ENCODE assay signal across 10 cellular contexts in genomic region chr19:2080336-2080988, GRCh38. TPM values are rescaled to one million over a fixed set of nuclear protein-coding genes. Genes with fewer than 3 reads are reported as not detected.
DNase-seq lines count a peak whose midpoint lies in the region; ATAC-seq and TF ChIP-seq lines count a peak whose summit lies in the region.
"Had no signal": no experiment of that assay in that cellular context is flagged by ENCODE, and none has a peak within 500 bp of the region (broad histone marks: within the 10 kb centered on the region; RNA-seq: fewer than 3 reads in every experiment).

No MANE protein-coding gene starts in this region.

- H3K36me3 ChIP-seq in CD4-positive, alpha-beta memory T cell (ENCODE audit: insufficient read depth, low read length): peaks cover 40% of the 10 kb centered on the region
- peaks cover 0 to 56% of the 10 kb centered on the region in 2 experiments; a peak in 2 of 3 replicates for H3K36me3 ChIP-seq in HEK293 (ENCODE audit: control insufficient read depth in 2 of 2, insufficient read depth in 1 of 2, low read length in 2 of 2)
- H3K36me3 ChIP-seq: MG63 had no signal

- peak overlapping the region; percentile 97 to 100 (median 99) for H3K27ac Mint-ChIP-seq in CD4-positive, alpha-beta memory T cell
- H3K27ac Mint-ChIP-seq in activated naive CD8-positive, alpha-beta T cell treated with anti-CD3 and anti-CD28 coated beads, Interleukin-2, amount 50 U/mL, for 24 hours: peak overlapping the region; percentile 95
- peak overlapping the region; percentile 94 to 100 (median 99) for H3K27ac Mint-ChIP-seq in naive thymus-derived CD8-positive, alpha-beta T cell

- H3K4me1 Mint-ChIP-seq in CD4-positive, alpha-beta memory T cell: peaks cover 18 to 60% (median 42%) of the 10 kb centered on the region in 4 donors
- H3K4me1 Mint-ChIP-seq in activated naive CD8-positive, alpha-beta T cell treated with anti-CD3 and anti-CD28 coated beads, Interleukin-2, amount 50 U/mL, for 24 hours: peaks cover 40% of the 10 kb centered on the region
- H3K4me1 Mint-ChIP-seq in naive thymus-derived CD8-positive, alpha-beta T cell: peaks cover 24 to 62% (median 55%) of the 10 kb centered on the region in 4 donors

- no peak for DNase-seq in CD4-positive, alpha-beta memory T cell
- no peak for DNase-seq in activated naive CD8-positive, alpha-beta T cell treated with anti-CD3 and anti-CD28 coated beads, Interleukin-2, amount 50 U/mL, for 24 hours
- peak in 1 of 10 donors; percentile 63 for DNase-seq in naive thymus-derived CD8-positive, alpha-beta T cell
- DNase-seq in cerebellar nuclear complex (lab: John Stamatoyannopoulos, UW) (no peak), NCI-H2171 (lab: John Stamatoyannopoulos, UW) (no peak), G401 (ENCODE audit: low spot score) (no peak)
- DNase-seq: MG63 had no signal

- peak overlapping the region; percentile 72 to 100 (median 90) for H3K4me3 Mint-ChIP-seq in CD4-positive, alpha-beta memory T cell
- peak overlapping the region; percentile 85 for H3K4me3 Mint-ChIP-seq in activated naive CD8-positive, alpha-beta T cell treated with anti-CD3 and anti-CD28 coated beads, Interleukin-2, amount 50 U/mL, for 24 hours
- peak overlapping the region; percentile 75 to 100 (median 98) for H3K4me3 Mint-ChIP-seq in naive thymus-derived CD8-positive, alpha-beta T cell

- peak overlapping the region; percentile 93 for H3K27ac ChIP-seq in CD4-positive, alpha-beta memory T cell (ENCODE audit: low read depth, low read length)
- H3K27ac ChIP-seq in HEK293 (ENCODE audit: extremely low read depth, low read depth, low read length): no peak overlapping the region
- H3K27ac ChIP-seq: suprapubic skin had no signal

- no peaks in the 10 kb centered on the region for H3K9me3 ChIP-seq in CD4-positive, alpha-beta memory T cell (ENCODE audit: control insufficient read depth in 1 of 2, low read length in 2 of 2)
- no peaks in the 10 kb centered on the region for H3K9me3 ChIP-seq in HEK293 (ENCODE audit: control insufficient read depth, insufficient read depth, low read depth, low read length)
- H3K9me3 ChIP-seq: MG63, suprapubic skin had no signal

- H3K36me3 Mint-ChIP-seq in CD4-positive, alpha-beta memory T cell: peaks cover 26 to 78% of the 10 kb centered on the region in 2 donors
- H3K36me3 Mint-ChIP-seq in activated naive CD8-positive, alpha-beta T cell treated with anti-CD3 and anti-CD28 coated beads, Interleukin-2, amount 50 U/mL, for 24 hours (ENCODE audit: low read depth): peaks cover 72% of the 10 kb centered on the region
- peaks cover 5 to 66% (median 11%) of the 10 kb centered on the region in 3 donors for H3K36me3 Mint-ChIP-seq in naive thymus-derived CD8-positive, alpha-beta T cell

- peaks cover 46% of the 10 kb centered on the region for H3K4me1 ChIP-seq in CD4-positive, alpha-beta memory T cell (ENCODE audit: insufficient read depth, low read length)
- no peaks in the 10 kb centered on the region for H3K4me1 ChIP-seq in HEK293 (ENCODE audit: control insufficient read depth, insufficient read depth, low read length)

- in situ Hi-C loops in G401 (cut with HindIII; ENCODE audit: low sequenced_read_pairs): no loop called here

- TF ChIP-seq CTCF in HEK293 (tag by site-specific recombination; IDR thresholded peaks at IDR 0.05): no peak

- ATAC-seq in activated naive CD8-positive, alpha-beta T cell treated with anti-CD3 and anti-CD28 coated beads, Interleukin-2, amount 50 U/mL, for 24 hours: no peak
- no peak for ATAC-seq in naive thymus-derived CD8-positive, alpha-beta T cell
- no peak for ATAC-seq in GM19035 (IDR thresholded peaks at IDR 0.05; ENCODE audit: unreplicated experiment)

- H3K9me3 Mint-ChIP-seq in CD4-positive, alpha-beta memory T cell: peaks cover 0 to 4% (median 0%) of the 10 kb centered on the region in 8 donors
- H3K9me3 Mint-ChIP-seq in activated naive CD8-positive, alpha-beta T cell treated with anti-CD3 and anti-CD28 coated beads, Interleukin-2, amount 50 U/mL, for 24 hours: no peaks in the 10 kb centered on the region
- peaks cover 0 to 4% (median 0%) of the 10 kb centered on the region in 9 donors for H3K9me3 Mint-ChIP-seq in naive thymus-derived CD8-positive, alpha-beta T cell

- H3K27me3 Mint-ChIP-seq in CD4-positive, alpha-beta memory T cell: peaks cover 0 to 2% of the 10 kb centered on the region in 2 donors
- H3K27me3 Mint-ChIP-seq in activated naive CD8-positive, alpha-beta T cell treated with anti-CD3 and anti-CD28 coated beads, Interleukin-2, amount 50 U/mL, for 24 hours: peaks cover 2% of the 10 kb centered on the region
- peaks cover 0 to 2% (median 0%) of the 10 kb centered on the region in 5 donors for H3K27me3 Mint-ChIP-seq in naive thymus-derived CD8-positive, alpha-beta T cell

- POLR2A ChIA-PET in CD4-positive, alpha-beta memory T cell (lab: Charles Lee; ENCODE audit: partially characterized antibody): interaction anchor here (0.6 to 8.8 kb wide), 7 partner anchors 11 to 214 kb away, joined by 3 to 323 read pairs (median 3); partner anchors contain the start of genes DOT1L, IZUMO4, MKNK2 and MOB3A
- POLR2A ChIA-PET in HEK293 (lab: Yijun Ruan, JAX): no interaction called here
- POLR2A ChIA-PET in naive thymus-derived CD8-positive, alpha-beta T cell (lab: Charles Lee): interaction anchor here (0.7 to 9.0 kb wide), 8 partner anchors 9 to 215 kb away, joined by 3 to 130 read pairs (median 4); partner anchors contain the start of genes MKNK2 and MOB3A

- CTCF ChIA-PET in CD4-positive, alpha-beta memory T cell (lab: Charles Lee; ENCODE audit: partially characterized antibody): interaction anchor here (1.3 to 1.9 kb wide), 2 partner anchors 10 to 14 kb away, joined by 4 to 7 read pairs; no protein-coding TSS in a partner anchor
- CTCF ChIA-PET in HEK293 (lab: Yijun Ruan, JAX): no interaction called here

- intact Hi-C loops in CD4-positive, alpha-beta memory T cell (cut with micrococcal nuclease): no loop called here

- H3K4me3 ChIP-seq in CD4-positive, alpha-beta memory T cell (ENCODE audit: low read length in 2 of 2): peak overlapping the region in 1 of 2 donors; percentile 21
- no peak overlapping the region for H3K4me3 ChIP-seq in HEK293 (ENCODE audit: low read depth, low read length)
- H3K4me3 ChIP-seq: MG63, suprapubic skin had no signal

- H3K27me3 ChIP-seq in CD4-positive, alpha-beta memory T cell (ENCODE audit: insufficient read depth, low read length): no peaks in the 10 kb centered on the region
- H3K27me3 ChIP-seq: MG63, suprapubic skin had no signal

TF ChIP-seq in HEK293, 187 proteins besides CTCF, POLR2A, EP300 and RAD21:
- TF ChIP-seq, protein P1, sequence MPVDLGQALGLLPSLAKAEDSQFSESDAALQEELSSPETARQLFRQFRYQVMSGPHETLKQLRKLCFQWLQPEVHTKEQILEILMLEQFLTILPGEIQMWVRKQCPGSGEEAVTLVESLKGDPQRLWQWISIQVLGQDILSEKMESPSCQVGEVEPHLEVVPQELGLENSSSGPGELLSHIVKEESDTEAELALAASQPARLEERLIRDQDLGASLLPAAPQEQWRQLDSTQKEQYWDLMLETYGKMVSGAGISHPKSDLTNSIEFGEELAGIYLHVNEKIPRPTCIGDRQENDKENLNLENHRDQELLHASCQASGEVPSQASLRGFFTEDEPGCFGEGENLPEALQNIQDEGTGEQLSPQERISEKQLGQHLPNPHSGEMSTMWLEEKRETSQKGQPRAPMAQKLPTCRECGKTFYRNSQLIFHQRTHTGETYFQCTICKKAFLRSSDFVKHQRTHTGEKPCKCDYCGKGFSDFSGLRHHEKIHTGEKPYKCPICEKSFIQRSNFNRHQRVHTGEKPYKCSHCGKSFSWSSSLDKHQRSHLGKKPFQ (tag by site-specific recombination; IDR thresholded peaks at IDR 0.05): 0 out of 2 replicates have a peak, but pooled peaks have one; percentile 29
- no peak for TF ChIP-seq ZBTB6 (tag by site-specific recombination; IDR thresholded peaks at IDR 0.05)
TF ChIP-seq in HEK293: peak in this region for 1.

RNA-seq across cellular contexts. Expression of gene MOB3A, which starts 15.7 kb away (rescaled TPM):
- total RNA-seq in CD4-positive, alpha-beta memory T cell: 100 to 1,000 TPM; 130 to 135 TPM
- polyA plus RNA-seq in CD4-positive, alpha-beta memory T cell: 100 to 1,000 TPM in 1 of 2 donors, 10 to 100 TPM in 1; 29.6 to 114 TPM
- total RNA-seq in naive thymus-derived CD8-positive, alpha-beta T cell: 100 to 1,000 TPM in 1 of 2 experiments, 10 to 100 TPM in 1; 94.0 to 101 TPM
- 10 to 100 TPM; 40.5 to 90.4 (median 53.1) TPM for polyA plus RNA-seq in naive thymus-derived CD8-positive, alpha-beta T cell
- 20.6 and 29.0 TPM in 2 replicates for total RNA-seq in G401 (2014; rRNA removed; shearing (Covaris generic))

RNA-seq across cellular contexts. Expression of gene IZUMO4, which starts 16.3 kb away (rescaled TPM):
- 10 to 100 TPM; 18.6 to 22.1 TPM for total RNA-seq in CD4-positive, alpha-beta memory T cell
- 1 to 10 TPM in 1 of 2 donors, under 1 TPM in 1; 0.84 to 1.2 TPM for polyA plus RNA-seq in CD4-positive, alpha-beta memory T cell
- total RNA-seq in naive thymus-derived CD8-positive, alpha-beta T cell: 10 to 100 TPM; 16.6 to 18.7 TPM
- polyA plus RNA-seq in naive thymus-derived CD8-positive, alpha-beta T cell: 1 to 10 TPM in 1 of 3 donors, under 1 TPM in 2; 0.26 to 1.4 (median 0.85) TPM
- 0.25 and 4.0 TPM in 2 replicates for total RNA-seq in G401 (2014; rRNA removed; shearing (Covaris generic))

RNA-seq across cellular contexts. Expression of gene MKNK2, which starts 29.4 kb away (rescaled TPM):
- 100 to 1,000 TPM; 194 to 195 TPM for total RNA-seq in CD4-positive, alpha-beta memory T cell
- 10 to 100 TPM; 24.1 to 63.9 TPM for polyA plus RNA-seq in CD4-positive, alpha-beta memory T cell
- total RNA-seq in naive thymus-derived CD8-positive, alpha-beta T cell: 100 to 1,000 TPM; 171 to 176 TPM
- 10 to 100 TPM; 26.1 to 47.1 (median 30.2) TPM for polyA plus RNA-seq in naive thymus-derived CD8-positive, alpha-beta T cell
- 113 and 118 TPM in 2 replicates for total RNA-seq in G401 (2014; rRNA removed; shearing (Covaris generic))
